Comparison of ENCODE assay signal across 8 cellular contexts in the genomic region with DNA sequence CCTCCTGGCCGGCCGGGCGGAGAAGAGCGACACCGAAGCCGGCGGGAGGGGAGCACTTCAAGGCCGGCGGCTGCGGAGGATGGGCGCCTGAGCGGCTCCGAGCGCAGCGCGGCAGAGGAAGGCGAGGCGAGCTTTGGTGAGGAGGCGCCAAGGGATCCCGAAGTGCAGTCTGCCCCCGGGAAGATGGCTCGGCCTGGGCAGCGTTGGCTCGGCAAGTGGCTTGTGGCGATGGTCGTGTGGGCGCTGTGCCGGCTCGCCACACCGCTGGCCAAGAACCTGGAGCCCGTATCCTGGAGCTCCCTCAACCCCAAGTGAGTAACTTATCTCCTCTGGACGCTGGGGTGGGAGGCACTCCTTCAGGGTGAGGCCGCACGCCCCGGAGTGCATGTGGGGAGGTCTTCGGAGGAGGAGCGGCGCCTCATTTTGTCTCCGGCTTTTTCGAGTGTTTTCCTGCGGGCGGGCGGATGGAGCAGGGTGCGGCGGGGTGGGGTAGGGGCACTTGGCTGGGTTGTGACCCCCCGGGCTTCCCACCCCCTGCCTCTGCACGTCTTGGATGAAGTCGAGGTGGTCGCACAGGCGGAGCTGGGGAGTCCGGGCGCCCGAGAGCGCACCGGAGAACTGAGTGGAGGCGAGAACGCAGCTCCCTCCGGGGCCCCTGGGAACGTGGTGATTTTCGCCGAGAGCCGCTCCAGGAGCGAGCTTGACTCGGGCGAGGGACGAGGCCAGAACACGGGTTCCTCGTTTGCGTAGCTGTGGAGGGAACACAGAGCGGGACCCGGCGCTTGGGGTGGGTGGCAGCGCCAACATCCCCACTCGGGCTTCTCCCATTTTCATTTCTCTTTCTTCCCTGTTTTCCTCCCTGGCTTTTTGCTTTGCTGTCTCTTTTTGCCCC. TPM values are rescaled to one million over a fixed set of nuclear protein-coding genes. Genes with fewer than 3 reads are reported as not detected.
DNase-seq lines count a peak whose midpoint lies in the region; ATAC-seq and TF ChIP-seq lines count a peak whose summit lies in the region.

No MANE protein-coding gene starts in this region.

- peaks cover 20% of the 10 kb centered on the region for H3K4me1 Mint-ChIP-seq in activated T-cell treated with anti-CD3 and anti-CD28 coated beads, Interleukin-2, amount 50 U/mL, for 24 hours (ENCODE audit: low read depth)

- H3K27ac ChIP-seq in ovary: no peak overlapping the region

- H3K4me3 ChIP-seq in ovary: peak overlapping the region; percentile 54

- H3K9me3 Mint-ChIP-seq in activated T-cell treated with anti-CD3 and anti-CD28 coated beads, Interleukin-2, amount 50 U/mL, for 24 hours: no peaks in the 10 kb centered on the region

- peak overlapping the region; percentile 18 for H3K27ac Mint-ChIP-seq in activated T-cell treated with anti-CD3 and anti-CD28 coated beads, Interleukin-2, amount 50 U/mL, for 24 hours

- peaks cover 27% of the 10 kb centered on the region for H3K27me3 Mint-ChIP-seq in activated T-cell treated with anti-CD3 and anti-CD28 coated beads, Interleukin-2, amount 50 U/mL, for 24 hours

- WGBS in ovary, 3 donors: 32 to 38% (median 32%) methylated on average over 74 of the region's 74 CpGs

- TF ChIP-seq CTCF in ovary (IDR thresholded peaks at IDR 0.05): no peak

- DNase-seq in stimulated activated CD4-positive, alpha-beta T cell treated with anti-CD3 and anti-CD28 coated beads, Interleukin-15, amount 100 ng/mL, for 24 hours: peak; percentile 31
- no peak for DNase-seq in stimulated activated CD4-positive, alpha-beta T cell treated with anti-CD3 and anti-CD28 coated beads, Interleukin-1b, Interleukin-23, amount 100 ng/mL, for 48 hours
- DNase-seq in activated T-cell treated with anti-CD3 and anti-CD28 coated beads, Interleukin-2, amount 50 U/mL, for 24 hours: peak; percentile 40
- DNase-seq in germinal center (ENCODE audit: low spot score): peak; percentile 13
- DNase-seq in ovary: peak in 2 of 5 donors; percentile 18 to 43

- H3K9me3 ChIP-seq in ovary: no peaks in the 10 kb centered on the region

- no peak for TF ChIP-seq EP300 in ovary (IDR thresholded peaks at IDR 0.05)

- ATAC-seq in GM18907 (IDR thresholded peaks at IDR 0.05; ENCODE audit: unreplicated experiment) (no peak), GM21515 (IDR thresholded peaks at IDR 0.05; ENCODE audit: unreplicated experiment) (no peak), GM19324 (IDR thresholded peaks at IDR 0.05; ENCODE audit: low FRiP score, unreplicated experiment) (no peak)

- H3K36me3 Mint-ChIP-seq in activated T-cell treated with anti-CD3 and anti-CD28 coated beads, Interleukin-2, amount 50 U/mL, for 24 hours (ENCODE audit: low read depth): no peaks in the 10 kb centered on the region

- no peaks in the 10 kb centered on the region for H3K27me3 ChIP-seq in ovary

- no peaks in the 10 kb centered on the region for H3K4me1 ChIP-seq in ovary (ENCODE audit: insufficient read depth)

- peak overlapping the region; percentile 82 for H3K4me3 Mint-ChIP-seq in activated T-cell treated with anti-CD3 and anti-CD28 coated beads, Interleukin-2, amount 50 U/mL, for 24 hours

- H3K36me3 ChIP-seq in ovary: no peaks in the 10 kb centered on the region

- intact Hi-C loops in ovary (cut with DNase I): loop anchor here (5.0 to 10.0 kb wide), 4 partner anchors 232 to 457 kb away; no protein-coding TSS in a partner anchor

- no peak for TF ChIP-seq POLR2A in ovary (IDR thresholded peaks at IDR 0.05)

RNA-seq across cellular contexts. Expression of a gene that starts 1.0 kb away (rescaled TPM):
- 10 to 100 TPM; 11.0 to 47.5 (median 26.2) TPM for total RNA-seq in ovary
- 10 to 100 TPM in 1 of 2 donors, 1 to 10 TPM in 1; 9.3 to 19.7 TPM for polyA plus RNA-seq in ovary
